In the genomic region with DNA sequence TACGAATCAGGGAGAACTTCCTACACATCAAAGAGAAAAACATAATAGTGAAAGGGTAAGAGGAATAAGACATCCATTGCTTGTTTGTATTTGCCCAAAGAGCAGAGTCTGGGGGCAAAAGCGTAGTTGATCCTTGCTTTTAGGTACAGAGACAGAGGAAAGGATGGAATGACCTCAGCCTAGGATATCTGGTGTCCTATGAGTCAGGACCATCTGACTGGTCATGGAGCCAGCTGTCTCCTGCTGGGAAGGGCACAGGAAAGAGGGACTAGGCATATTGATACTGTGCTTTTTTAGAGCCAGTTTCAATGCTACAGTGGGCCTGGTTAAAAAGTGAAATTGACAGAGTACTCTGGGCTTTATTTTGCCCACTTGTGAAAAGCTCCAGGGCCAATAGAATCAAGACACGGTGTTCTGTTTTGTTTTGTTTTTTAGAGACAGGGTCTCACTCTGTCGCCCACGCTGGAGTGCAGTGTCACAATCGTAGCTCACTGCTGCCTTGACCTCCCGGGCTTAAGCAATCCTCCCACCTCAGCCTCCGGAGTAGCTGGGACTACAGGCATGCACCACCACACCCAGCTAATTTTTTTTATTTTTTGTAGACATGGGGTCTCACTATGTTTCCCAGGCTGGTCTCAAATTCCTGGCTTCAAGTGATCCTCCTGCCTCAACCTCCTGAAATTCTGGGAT, we compare ENCODE assay signal across 9 cellular contexts. TPM values are rescaled to one million over a fixed set of nuclear protein-coding genes. Genes with fewer than 3 reads are reported as not detected.
DNase-seq lines count a peak whose midpoint lies in the region; ATAC-seq and TF ChIP-seq lines count a peak whose summit lies in the region.
"Had no signal": no experiment of that assay in that cellular context is flagged by ENCODE, and none has a peak within 500 bp of the region (broad histone marks: within the 10 kb centered on the region; RNA-seq: fewer than 3 reads in every experiment).

No MANE protein-coding gene starts in this region.

- no peak for DNase-seq in CD4-positive, alpha-beta memory T cell
- DNase-seq in PC-3 (peak; percentile 24), esophagus muscularis mucosa (ENCODE audit: extremely low spot score) (no peak), osteoblast (ENCODE audit: insufficient read length, low spot score, missing footprints) (peak; percentile 95), HUDEP-2 (lab: John Stamatoyannopoulos, UW; ENCODE audit: unreplicated experiment in 76 of 76) (no peak), HT-29 (ENCODE audit: low spot score) (no peak)

- H3K27ac ChIP-seq in CD4-positive, alpha-beta memory T cell (ENCODE audit: low read depth, low read length), result no peak overlapping the region
- H3K27ac ChIP-seq in PC-3 (ENCODE audit: low read length) (no peak overlapping the region), esophagus muscularis mucosa (replicated peaks in 1 of 4) (peak overlapping the region; percentile 93 to 99 (median 99)), osteoblast (ENCODE audit: low read depth, low read length) (peak overlapping the region; percentile 85)

- no peak overlapping the region for H2AFZ ChIP-seq in PC-3 (ENCODE audit: low read length)
- no peak overlapping the region for H2AFZ ChIP-seq in osteoblast (ENCODE audit: low read length)
- H2AFZ ChIP-seq: hepatocyte had no signal

- ATAC-seq in PC-3, result no peak
- no peak for ATAC-seq in HG02970 (IDR thresholded peaks at IDR 0.05; ENCODE audit: low FRiP score, unreplicated experiment)
- ATAC-seq in HG03097 (IDR thresholded peaks at IDR 0.05; ENCODE audit: low FRiP score, unreplicated experiment), result no peak

- BruUV-seq in PC-3 (replicated peaks; lab: Mats Ljungman, UMichigan), result no TSS peak

- POLR2A ChIA-PET in CD4-positive, alpha-beta memory T cell (lab: Charles Lee; ENCODE audit: partially characterized antibody), result interaction anchor here (0.7 to 6.5 kb wide), 8 partner anchors 9 to 265 kb away, joined by 3 to 179 read pairs (median 52); a partner anchor contains a TSS
- POLR2A ChIA-PET in PC-3 (lab: Charles Lee; ENCODE audit: unreplicated experiment), result no interaction called here

- H3K4me3 Mint-ChIP-seq in CD4-positive, alpha-beta memory T cell, result peak overlapping the region in 7 of 8 donors; percentile 5 to 71 (median 59)

- no peaks in the 10 kb centered on the region for H3K27me3 Mint-ChIP-seq in CD4-positive, alpha-beta memory T cell

- 41% methylated on average over 8 of the region's 8 CpGs for WGBS in esophagus muscularis mucosa

- peaks cover 46% of the 10 kb centered on the region for H3K36me3 ChIP-seq in CD4-positive, alpha-beta memory T cell (ENCODE audit: insufficient read depth, low read length)
- H3K36me3 ChIP-seq in PC-3 (ENCODE audit: low read depth, low read length) (no peaks in the 10 kb centered on the region), esophagus muscularis mucosa (peaks cover 34 to 52% (median 45%) of the 10 kb centered on the region in 4 donors), osteoblast (ENCODE audit: insufficient read depth, low read length) (peaks cover 54% of the 10 kb centered on the region)

- peaks cover 0 to 2% (median 0%) of the 10 kb centered on the region in 8 donors for H3K9me3 Mint-ChIP-seq in CD4-positive, alpha-beta memory T cell

- H3K4me1 ChIP-seq in CD4-positive, alpha-beta memory T cell (ENCODE audit: insufficient read depth, low read length), result peaks cover 51% of the 10 kb centered on the region
- H3K4me1 ChIP-seq in PC-3 (ENCODE audit: insufficient read depth, low read length), result peaks cover 9% of the 10 kb centered on the region; the same call in 1 of the 2 replicates
- H3K4me1 ChIP-seq in esophagus muscularis mucosa, result peaks cover 19 to 82% (median 79%) of the 10 kb centered on the region in 4 donors
- H3K4me1 ChIP-seq in osteoblast (ENCODE audit: insufficient read depth, low read length), result peaks cover 43% of the 10 kb centered on the region

- peaks cover 41 to 87% (median 64%) of the 10 kb centered on the region in 4 donors for H3K4me1 Mint-ChIP-seq in CD4-positive, alpha-beta memory T cell

- no peak overlapping the region for H3K9ac ChIP-seq in PC-3 (ENCODE audit: low read length)

- no peak overlapping the region for H3K4me2 ChIP-seq in PC-3 (ENCODE audit: low read length)
- H3K4me2 ChIP-seq in osteoblast (ENCODE audit: insufficient read depth, low read length), result peak overlapping the region; percentile 58

- no peak overlapping the region for H3K4me3 ChIP-seq in CD4-positive, alpha-beta memory T cell (ENCODE audit: low read length in 2 of 2)
- H3K4me3 ChIP-seq in PC-3 (ENCODE audit: low read length) (no peak overlapping the region), esophagus muscularis mucosa (peak overlapping the region; percentile 76 to 95 (median 92)), osteoblast (ENCODE audit: insufficient read depth, low read length) (no peak overlapping the region)
- H3K4me3 ChIP-seq: hepatocyte had no signal

- no peak for TF ChIP-seq EP300 in esophagus muscularis mucosa (IDR thresholded peaks at IDR 0.05)

- TF ChIP-seq CTCF in PC-3 (conservative IDR thresholded peaks at IDR 0.05; ENCODE audit: low read depth, low read length), result no peak
- no peak for TF ChIP-seq CTCF in esophagus muscularis mucosa (IDR thresholded peaks at IDR 0.05)
- TF ChIP-seq CTCF in osteoblast (IDR thresholded peaks at IDR 0.05; ENCODE audit: extremely low read depth, low read depth, low read length), result no peak

- H3K79me2 ChIP-seq in PC-3 (ENCODE audit: low read length) (no peaks in the 10 kb centered on the region), osteoblast (ENCODE audit: insufficient read depth, low read length) (peaks cover 52% of the 10 kb centered on the region)

- CTCF ChIA-PET in CD4-positive, alpha-beta memory T cell (lab: Charles Lee; ENCODE audit: partially characterized antibody), result interaction anchor here (0.9 to 5.5 kb wide), 8 partner anchors 9 to 85 kb away, joined by 3 to 39 read pairs (median 9); no protein-coding TSS in a partner anchor
- CTCF ChIA-PET in PC-3 (lab: Charles Lee), result no interaction called here

- no peaks in the 10 kb centered on the region for H3K9me2 ChIP-seq in PC-3 (replicated peaks; ENCODE audit: low read length)

- peaks cover 2% of the 10 kb centered on the region for H3F3A ChIP-seq in PC-3 (ENCODE audit: low read length, unreplicated experiment)

- intact Hi-C loops in CD4-positive, alpha-beta memory T cell (cut with micrococcal nuclease), result no loop called here
- intact Hi-C loops in PC-3 (cut with micrococcal nuclease), result no loop called here
- intact Hi-C loops in esophagus muscularis mucosa (cut with DNase I), result no loop called here

- peaks cover 39 to 69% of the 10 kb centered on the region in 2 donors for H3K36me3 Mint-ChIP-seq in CD4-positive, alpha-beta memory T cell

- no peak for TF ChIP-seq POLR2A in esophagus muscularis mucosa (IDR thresholded peaks at IDR 0.05; ENCODE audit: low read depth)

- H3K27me3 ChIP-seq in CD4-positive, alpha-beta memory T cell (ENCODE audit: insufficient read depth, low read length), result no peaks in the 10 kb centered on the region
- H3K27me3 ChIP-seq in PC-3 (ENCODE audit: low read length), result no peaks in the 10 kb centered on the region
- no peaks in the 10 kb centered on the region for H3K27me3 ChIP-seq in esophagus muscularis mucosa
- no peaks in the 10 kb centered on the region for H3K27me3 ChIP-seq in osteoblast (ENCODE audit: insufficient read depth, low read length)

- peak overlapping the region; percentile 78 to 98 (median 86) for H3K27ac Mint-ChIP-seq in CD4-positive, alpha-beta memory T cell

- H4K20me1 ChIP-seq in PC-3 (ENCODE audit: low read length) (no peaks in the 10 kb centered on the region), osteoblast (ENCODE audit: insufficient read depth, low read length) (peaks cover 5% of the 10 kb centered on the region)

- no peaks in the 10 kb centered on the region for H3K9me3 ChIP-seq in CD4-positive, alpha-beta memory T cell (ENCODE audit: control insufficient read depth in 1 of 2, low read length in 2 of 2)
- H3K9me3 ChIP-seq in PC-3 (ENCODE audit: low read length) (no peaks in the 10 kb centered on the region), esophagus muscularis mucosa (no peaks in the 10 kb centered on the region), osteoblast (ENCODE audit: low read depth, low read length) (no peaks in the 10 kb centered on the region)

RNA-seq across cellular contexts. Expression of a gene that starts 3.2 kb away (rescaled TPM):
- total RNA-seq in CD4-positive, alpha-beta memory T cell, result 100 to 1,000 TPM; 154 TPM
- polyA plus RNA-seq in CD4-positive, alpha-beta memory T cell, result 10 to 100 TPM; 40.5 to 43.5 TPM
- total RNA-seq in PC-3 (2014; rRNA removed) (13.8 and 29.5 TPM in 2 replicates), esophagus muscularis mucosa (100 to 1,000 TPM; 294 to 426 (median 337) TPM), osteoblast (74.2 and 80.2 TPM in 2 replicates)
- total RNA-seq in HT-29 (2014; rRNA removed; shearing (Covaris generic)), result 0.05 and 0.18 TPM in 2 replicates

Comparison
In these comparisons a context has a peak if more than half of its experiments do, and no peak if none do; other contexts are left out.
1. DNase-seq: peak in PC-3 (single experiment) and osteoblast (single experiment); none in CD4-positive, alpha-beta memory T cell (0 of 5), esophagus muscularis mucosa (single experiment), HUDEP-2 (0 of 76) and HT-29 (single experiment).
2. H3K27ac ChIP-seq: peak in esophagus muscularis mucosa (4 of 4) and osteoblast (single experiment); none in CD4-positive, alpha-beta memory T cell (single experiment) and PC-3 (single experiment).
3. H3K4me3 ChIP-seq: peak in esophagus muscularis mucosa (4 of 4); none in CD4-positive, alpha-beta memory T cell (0 of 2), PC-3 (single experiment) and osteoblast (single experiment).
4. RNA of a gene that starts 3.2 kb away (total RNA-seq): 294 to 426 TPM in esophagus muscularis mucosa, 154 TPM in CD4-positive, alpha-beta memory T cell, 74.2 to 80.2 TPM in osteoblast and 13.8 to 29.5 TPM in PC-3; 0.05 to 0.18 TPM in HT-29; every median in the first group is over 10 times any median in the second.